Comparison of ENCODE assay signal across 1 cellular context in genomic region chr16:8567355-8568230, GRCh38.
TF ChIP-seq lines count a peak whose summit lies in the region.

No MANE protein-coding gene starts in this region.

TF ChIP-seq in K562, 482 proteins besides CTCF, POLR2A, EP300 and RAD21 (continued from another document and continues in another):
- TF ChIP-seq CHAMP1 (IDR thresholded peaks at IDR 0.05) (no peak), ZNF609 (CRISPR knock-in tag; IDR thresholded peaks at IDR 0.05; ENCODE audit: borderline replicate concordance) (no peak), ZSCAN32 (CRISPR knock-in tag; IDR thresholded peaks at IDR 0.05) (no peak), E2F4 (CRISPR knock-in tag; IDR thresholded peaks at IDR 0.05; ENCODE audit: low read depth) (no peak), SUPT5H (IDR thresholded peaks at IDR 0.05) (no peak), ZNF57 (CRISPR knock-in tag; IDR thresholded peaks at IDR 0.05) (no peak), PRPF4 (IDR thresholded peaks at IDR 0.05; ENCODE audit: insufficient read depth, low read depth, low read length, poor library complexity, severe bottlenecking) (no peak), RBM39 (optimal IDR thresholded peaks at IDR 0.05; ENCODE audit: low read depth, low read length) (no peak), CCAR2 (IDR thresholded peaks at IDR 0.05; ENCODE audit: low read depth, low read length) (no peak), ZFP1 (CRISPR knock-in tag; IDR thresholded peaks at IDR 0.05) (no peak), BRD4 (IDR thresholded peaks at IDR 0.05) (no peak), CBX3 (IDR thresholded peaks at IDR 0.05; ENCODE audit: borderline replicate concordance in 1 of 2, low read length in 2 of 2) (peak in 1 of 2 experiments; percentile 67; a peak in 1 of 3 replicates), SMAD3 (CRISPR knock-in tag; conservative IDR thresholded peaks at IDR 0.05) (no peak), NFE2L1 (tag; IDR thresholded peaks at IDR 0.05; ENCODE audit: borderline replicate concordance, low read depth) (no peak), SMARCB1 (IDR thresholded peaks at IDR 0.05; ENCODE audit: insufficient read length, low read depth) (no peak), TBP (optimal IDR thresholded peaks at IDR 0.05; ENCODE audit: low read depth, low read length) (peak; percentile 45), ZNF384 (IDR thresholded peaks at IDR 0.05; ENCODE audit: low read depth, low read length) (peak; percentile 73), EHMT2 (IDR thresholded peaks at IDR 0.05) (peak; percentile 30; the same call in 1 of the 2 replicates), MAZ (CRISPR knock-in tag; conservative IDR thresholded peaks at IDR 0.05 in 1 of 2, IDR thresholded peaks at IDR 0.05 in 1 of 2) (peak in 1 of 2 experiments; percentile 64; a peak in 1 of 4 replicates), PHB2 (IDR thresholded peaks at IDR 0.05; ENCODE audit: low read depth) (no peak), SMAD4 (CRISPR knock-in tag; conservative IDR thresholded peaks at IDR 0.05) (no peak), SOX6 (IDR thresholded peaks at IDR 0.05) (peak; percentile 66; the same call in 1 of the 2 replicates), ETS1 (conservative IDR thresholded peaks at IDR 0.05; ENCODE audit: control insufficient read depth, low read depth, low read length) (no peak), SRSF9 (IDR thresholded peaks at IDR 0.05; ENCODE audit: borderline replicate concordance, low read depth, low read length) (no peak), ARNT (IDR thresholded peaks at IDR 0.05) (0 out of 4 replicates have a peak, but pooled peaks of 1 of the 2 experiments have one; percentile 67), MECOM (CRISPR knock-in tag; IDR thresholded peaks at IDR 0.05) (no peak), ZNF274 (IDR thresholded peaks at IDR 0.05; ENCODE audit: borderline replicate concordance, low read depth, low read length) (no peak), BRF1 (IDR thresholded peaks at IDR 0.05; ENCODE audit: borderline replicate concordance, extremely low read depth, insufficient read length) (no peak), GTF2A2 (tag; IDR thresholded peaks at IDR 0.05) (no peak), FOXK2 (conservative IDR thresholded peaks at IDR 0.05 in 1 of 2, IDR thresholded peaks at IDR 0.05 in 1 of 2; ENCODE audit: low read depth in 2 of 2) (peak in 1 of 2 experiments; percentile 55; a peak in 2 of 4 replicates), XRCC3 (IDR thresholded peaks at IDR 0.05) (no peak), ARID3A (IDR thresholded peaks at IDR 0.05; ENCODE audit: borderline replicate concordance, low read depth, low read length) (peak; percentile 68; the same call in 1 of the 2 replicates), SMARCA5 (IDR thresholded peaks at IDR 0.05) (no peak), GABPB2 (CRISPR knock-in tag; conservative IDR thresholded peaks at IDR 0.05) (no peak), PHF20 (IDR thresholded peaks at IDR 0.05; ENCODE audit: partially characterized antibody) (no peak), NR1H2 (CRISPR knock-in tag; IDR thresholded peaks at IDR 0.05) (no peak), HMG20A (CRISPR knock-in tag; conservative IDR thresholded peaks at IDR 0.05) (no peak), BCL6 (CRISPR knock-in tag; IDR thresholded peaks at IDR 0.05) (no peak), RBM15 (IDR thresholded peaks at IDR 0.05; ENCODE audit: insufficient read depth, low read length) (no peak), XRCC5 (IDR thresholded peaks at IDR 0.05; ENCODE audit: low read depth, low read length) (peak; percentile 87), ELF1 (tag; IDR thresholded peaks at IDR 0.05) (peak; percentile 37; the same call in 1 of the 2 replicates), ZNF512 (tag; IDR thresholded peaks at IDR 0.05) (no peak), NFRKB (IDR thresholded peaks at IDR 0.05; ENCODE audit: low read depth) (no peak), NR2F6 (CRISPR knock-in tag; IDR thresholded peaks at IDR 0.05) (no peak)
- TF ChIP-seq, protein P1, sequence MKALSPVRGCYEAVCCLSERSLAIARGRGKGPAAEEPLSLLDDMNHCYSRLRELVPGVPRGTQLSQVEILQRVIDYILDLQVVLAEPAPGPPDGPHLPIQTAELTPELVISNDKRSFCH (CRISPR knock-in tag; IDR thresholded peaks at IDR 0.05), result no peak
- TF ChIP-seq, protein P1 (tag; IDR thresholded peaks at IDR 0.05), result no peak
- TF ChIP-seq, protein P2, sequence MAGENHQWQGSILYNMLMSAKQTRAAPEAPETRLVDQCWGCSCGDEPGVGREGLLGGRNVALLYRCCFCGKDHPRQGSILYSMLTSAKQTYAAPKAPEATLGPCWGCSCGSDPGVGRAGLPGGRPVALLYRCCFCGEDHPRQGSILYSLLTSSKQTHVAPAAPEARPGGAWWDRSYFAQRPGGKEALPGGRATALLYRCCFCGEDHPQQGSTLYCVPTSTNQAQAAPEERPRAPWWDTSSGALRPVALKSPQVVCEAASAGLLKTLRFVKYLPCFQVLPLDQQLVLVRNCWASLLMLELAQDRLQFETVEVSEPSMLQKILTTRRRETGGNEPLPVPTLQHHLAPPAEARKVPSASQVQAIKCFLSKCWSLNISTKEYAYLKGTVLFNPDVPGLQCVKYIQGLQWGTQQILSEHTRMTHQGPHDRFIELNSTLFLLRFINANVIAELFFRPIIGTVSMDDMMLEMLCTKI (IDR thresholded peaks at IDR 0.05; ENCODE audit: partially characterized antibody), result no peak
- TF ChIP-seq, protein P3, sequence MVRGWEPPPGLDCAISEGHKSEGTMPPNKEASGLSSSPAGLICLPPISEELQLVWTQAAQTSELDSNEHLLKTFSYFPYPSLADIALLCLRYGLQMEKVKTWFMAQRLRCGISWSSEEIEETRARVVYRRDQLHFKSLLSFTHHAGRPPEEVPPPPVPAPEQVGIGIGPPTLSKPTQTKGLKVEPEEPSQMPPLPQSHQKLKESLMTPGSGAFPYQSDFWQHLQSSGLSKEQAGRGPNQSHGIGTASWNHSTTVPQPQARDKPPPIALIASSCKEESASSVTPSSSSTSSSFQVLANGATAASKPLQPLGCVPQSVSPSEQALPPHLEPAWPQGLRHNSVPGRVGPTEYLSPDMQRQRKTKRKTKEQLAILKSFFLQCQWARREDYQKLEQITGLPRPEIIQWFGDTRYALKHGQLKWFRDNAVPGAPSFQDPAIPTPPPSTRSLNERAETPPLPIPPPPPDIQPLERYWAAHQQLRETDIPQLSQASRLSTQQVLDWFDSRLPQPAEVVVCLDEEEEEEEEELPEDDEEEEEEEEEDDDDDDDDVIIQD (CRISPR knock-in tag; IDR thresholded peaks at IDR 0.05), result no peak
- TF ChIP-seq, protein P4, sequence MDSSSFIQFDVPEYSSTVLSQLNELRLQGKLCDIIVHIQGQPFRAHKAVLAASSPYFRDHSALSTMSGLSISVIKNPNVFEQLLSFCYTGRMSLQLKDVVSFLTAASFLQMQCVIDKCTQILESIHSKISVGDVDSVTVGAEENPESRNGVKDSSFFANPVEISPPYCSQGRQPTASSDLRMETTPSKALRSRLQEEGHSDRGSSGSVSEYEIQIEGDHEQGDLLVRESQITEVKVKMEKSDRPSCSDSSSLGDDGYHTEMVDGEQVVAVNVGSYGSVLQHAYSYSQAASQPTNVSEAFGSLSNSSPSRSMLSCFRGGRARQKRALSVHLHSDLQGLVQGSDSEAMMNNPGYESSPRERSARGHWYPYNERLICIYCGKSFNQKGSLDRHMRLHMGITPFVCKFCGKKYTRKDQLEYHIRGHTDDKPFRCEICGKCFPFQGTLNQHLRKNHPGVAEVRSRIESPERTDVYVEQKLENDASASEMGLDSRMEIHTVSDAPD (CRISPR knock-in tag; IDR thresholded peaks at IDR 0.05), result no peak
